Comparison of ENCODE assay signal across 9 cellular contexts in the genomic region with DNA sequence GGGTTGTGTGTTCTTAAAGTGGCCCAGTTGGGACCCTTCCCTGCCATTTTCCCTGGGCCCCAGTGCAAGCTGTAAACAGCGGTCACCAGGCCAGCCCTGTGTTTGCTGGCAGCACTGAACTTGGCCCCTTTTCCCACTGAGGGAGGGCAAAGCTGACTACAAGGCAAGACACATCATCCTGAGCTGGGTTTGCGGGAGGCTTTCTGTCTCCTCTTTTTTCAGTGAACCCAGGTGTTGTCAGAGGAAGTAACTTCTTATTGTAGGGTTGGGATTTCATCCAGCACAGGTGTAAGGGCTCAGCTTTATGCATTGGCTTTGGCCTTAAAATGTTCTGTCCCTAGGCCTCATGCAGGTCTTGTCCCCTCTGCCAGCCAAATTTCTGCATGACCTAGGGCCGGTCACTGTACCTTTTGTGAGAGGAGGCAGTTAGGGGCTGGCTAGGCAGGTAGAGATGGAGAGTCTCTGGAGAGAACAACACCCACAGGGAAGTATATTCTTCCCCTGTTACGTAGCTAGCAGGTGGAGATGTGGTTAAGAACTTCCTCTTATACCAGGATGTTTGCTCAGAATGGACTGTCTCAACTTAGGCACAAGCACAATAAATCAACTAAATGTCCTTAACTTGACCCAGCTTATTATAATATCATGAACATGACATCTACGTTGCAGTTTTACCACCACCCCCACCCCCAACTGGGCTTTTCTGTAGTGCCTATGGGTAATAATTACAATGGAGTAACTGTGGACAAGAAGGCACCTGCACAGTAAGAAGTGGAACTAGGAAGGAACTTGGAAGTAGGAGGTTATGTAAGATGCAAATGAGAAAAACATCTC.
A peak's percentile ranks its signal among the peaks of the same experiment; 100 is the strongest.
DNase-seq lines count a peak whose midpoint lies in the region; ATAC-seq and TF ChIP-seq lines count a peak whose summit lies in the region.
"Had no signal": no experiment of that assay in that cellular context is flagged by ENCODE, and none has a peak within 500 bp of the region (broad histone marks: within the 10 kb centered on the region; RNA-seq: fewer than 3 reads in every experiment).

No MANE protein-coding gene starts in this region.

- peaks cover 52% of the 10 kb centered on the region for H3K4me1 ChIP-seq in PC-9 (replicated peaks; ENCODE audit: insufficient read depth)
- H3K4me1 ChIP-seq: A549 had no signal

- TF ChIP-seq CTCF in PC-9 (conservative IDR thresholded peaks at IDR 0.05) = no peak

- no peaks in the 10 kb centered on the region for H3K36me3 ChIP-seq in PC-9 (ENCODE audit: low read depth)

- H3K36me3 Mint-ChIP-seq in activated CD4-positive, alpha-beta T cell treated with anti-CD3 and anti-CD28 coated beads, Interleukin-2, amount 10 ng/mL, durations not matched to agents 7 days and 5 days (ENCODE audit: low read depth) = no peaks in the 10 kb centered on the region
- no peaks in the 10 kb centered on the region for H3K36me3 Mint-ChIP-seq in stimulated activated effector memory CD8-positive, alpha-beta T cell treated with anti-CD3 and anti-CD28 coated beads, Interleukin-12 subunit alpha, Interleukin-12 subunit beta, amount 100 ng/mL, for 72 hours

- peaks cover 4% of the 10 kb centered on the region; the same call in 1 of the 2 replicates for H3K9me3 ChIP-seq in PC-9 (ENCODE audit: insufficient read depth, low read depth)
- H3K9me3 ChIP-seq: A549 had no signal

- no TSS peak for BruUV-seq in PC-9 (replicated peaks; lab: Mats Ljungman, UMichigan)

- ATAC-seq in HG02981 (IDR thresholded peaks at IDR 0.05; ENCODE audit: unreplicated experiment) = peak; percentile 87
- peak; percentile 35 for ATAC-seq in stimulated activated effector memory CD8-positive, alpha-beta T cell treated with anti-CD3 and anti-CD28 coated beads, Interleukin-12 subunit alpha, Interleukin-12 subunit beta, amount 100 ng/mL, for 72 hours
- ATAC-seq: A549 had no signal

- H2AFZ ChIP-seq in PC-9 = peak overlapping the region; percentile 25; the same call in 1 of the 2 replicates

- peak overlapping the region; percentile 33 for H3K4me2 ChIP-seq in PC-9
- H3K4me2 ChIP-seq: A549 had no signal

- H3K27ac Mint-ChIP-seq in activated CD4-positive, alpha-beta T cell treated with anti-CD3 and anti-CD28 coated beads, Interleukin-2, amount 10 ng/mL, durations not matched to agents 7 days and 5 days = peak overlapping the region; percentile 83
- peak overlapping the region; percentile 18 for H3K27ac Mint-ChIP-seq in stimulated activated effector memory CD8-positive, alpha-beta T cell treated with anti-CD3 and anti-CD28 coated beads, Interleukin-12 subunit alpha, Interleukin-12 subunit beta, amount 100 ng/mL, for 72 hours

- intact Hi-C loops in PC-9 (cut with micrococcal nuclease; ENCODE audit: unreplicated experiment) = no loop called here

- no peaks in the 10 kb centered on the region for H4K20me1 ChIP-seq in PC-9 (ENCODE audit: insufficient read depth)

- no peaks in the 10 kb centered on the region for H3K9me2 ChIP-seq in PC-9 (ENCODE audit: insufficient read depth)

- H3K4me1 Mint-ChIP-seq in activated CD4-positive, alpha-beta T cell treated with anti-CD3 and anti-CD28 coated beads, Interleukin-2, amount 10 ng/mL, durations not matched to agents 7 days and 5 days = peaks cover 40% of the 10 kb centered on the region
- peaks cover 11% of the 10 kb centered on the region for H3K4me1 Mint-ChIP-seq in stimulated activated effector memory CD8-positive, alpha-beta T cell treated with anti-CD3 and anti-CD28 coated beads, Interleukin-12 subunit alpha, Interleukin-12 subunit beta, amount 100 ng/mL, for 72 hours

- no peak overlapping the region for H3K4me3 Mint-ChIP-seq in activated CD4-positive, alpha-beta T cell treated with anti-CD3 and anti-CD28 coated beads, Interleukin-2, amount 10 ng/mL, durations not matched to agents 7 days and 5 days
- no peak overlapping the region for H3K4me3 Mint-ChIP-seq in stimulated activated effector memory CD8-positive, alpha-beta T cell treated with anti-CD3 and anti-CD28 coated beads, Interleukin-12 subunit alpha, Interleukin-12 subunit beta, amount 100 ng/mL, for 72 hours

- DNase-seq in activated CD4-positive, alpha-beta T cell treated with anti-CD3 and anti-CD28 coated beads, Interleukin-2, amount 10 ng/mL, durations not matched to agents 7 days and 5 days = no peak
- no peak for DNase-seq in activated CD4-positive, alpha-beta T cell treated with anti-CD3 and anti-CD28 coated beads, Interleukin-2, amount 50 U/mL, for 4 hours
- DNase-seq in PC-9 (peak in 1 of 2 experiments; percentile 94), NCI-H187 (lab: John Stamatoyannopoulos, UW) (no peak), NCI-H510A treated with DMSO at 0.1 percent for 48 hours (lab: John Stamatoyannopoulos, UW) (no peak), activated gamma-delta T cell (lab: John Stamatoyannopoulos, UW) (no peak)
- no peak for DNase-seq in stimulated activated effector memory CD8-positive, alpha-beta T cell treated with anti-CD3 and anti-CD28 coated beads, Interleukin-12 subunit alpha, Interleukin-12 subunit beta, amount 100 ng/mL, for 72 hours (ENCODE audit: low spot score in 2 of 2)

- no peaks in the 10 kb centered on the region for H3K79me2 ChIP-seq in PC-9 (ENCODE audit: low read depth)

- peaks cover 3% of the 10 kb centered on the region for H3K9me3 Mint-ChIP-seq in activated CD4-positive, alpha-beta T cell treated with anti-CD3 and anti-CD28 coated beads, Interleukin-2, amount 10 ng/mL, durations not matched to agents 7 days and 5 days
- no peaks in the 10 kb centered on the region for H3K9me3 Mint-ChIP-seq in stimulated activated effector memory CD8-positive, alpha-beta T cell treated with anti-CD3 and anti-CD28 coated beads, Interleukin-12 subunit alpha, Interleukin-12 subunit beta, amount 100 ng/mL, for 72 hours

- peaks cover 9% of the 10 kb centered on the region; the same call in 1 of the 2 replicates for H3F3A ChIP-seq in PC-9 (ENCODE audit: insufficient read depth, low read depth)

- CTCF ChIA-PET in activated CD4-positive, alpha-beta T cell treated with anti-CD3 and anti-CD28 coated beads, Interleukin-2, amount 10 ng/mL, durations not matched to agents 7 days and 5 days (lab: Charles Lee) = interaction anchor here (0.6 to 0.9 kb wide), 2 partner anchors 138 to 1395 kb away, joined by 3 read pairs; no protein-coding TSS in a partner anchor
- CTCF ChIA-PET in PC-9 (lab: Charles Lee) = no interaction called here

- H3K27me3 ChIP-seq in PC-9 (ENCODE audit: insufficient read depth, low read depth) = no peaks in the 10 kb centered on the region

- peak overlapping the region; percentile 65 for H3K27ac ChIP-seq in PC-9
- H3K27ac ChIP-seq: A549 had no signal

- no peaks in the 10 kb centered on the region for H3K27me3 Mint-ChIP-seq in activated CD4-positive, alpha-beta T cell treated with anti-CD3 and anti-CD28 coated beads, Interleukin-2, amount 10 ng/mL, durations not matched to agents 7 days and 5 days

- H3K4me3 ChIP-seq in PC-9 = no peak overlapping the region
- H3K4me3 ChIP-seq: A549 had no signal

- POLR2A ChIA-PET in activated CD4-positive, alpha-beta T cell treated with anti-CD3 and anti-CD28 coated beads, Interleukin-2, amount 10 ng/mL, durations not matched to agents 7 days and 5 days (lab: Charles Lee) = no interaction called here
- POLR2A ChIA-PET in PC-9 (lab: Charles Lee; ENCODE audit: unreplicated experiment) = interaction anchor here (0.5 kb wide), 1 partner anchor 276 kb away, joined by 4 read pairs; no protein-coding TSS in a partner anchor
